In genomic region chr1:117336087-117336817, GRCh38 we compare ENCODE assay signal across 17 cellular contexts. TPM values are rescaled to one million over a fixed set of nuclear protein-coding genes. Genes with fewer than 3 reads are reported as not detected.
A peak's percentile ranks its signal among the peaks of the same experiment; 100 is the strongest.
DNase-seq lines count a peak whose midpoint lies in the region; ATAC-seq, FAIRE-seq and TF ChIP-seq lines count a peak whose summit lies in the region.
"Had no signal": no experiment of that assay in that cellular context is flagged by ENCODE, and none has a peak within 500 bp of the region (broad histone marks: within the 10 kb centered on the region; RNA-seq: fewer than 3 reads in every experiment).

No MANE protein-coding gene starts in this region.

- DNase-seq in left ventricle myocardium superior (peak; percentile 28), smooth muscle cell (lab: John Stamatoyannopoulos, UW; ENCODE audit: unreplicated experiment) (no peak), HTR-8/SVneo (ENCODE audit: insufficient read length, low spot score) (no peak)
- DNase-seq in activated CD4-positive, alpha-beta T cell treated with anti-CD3 and anti-CD28 coated beads for 1 hour, result no peak
- DNase-seq: activated CD4-positive, CD25-positive, alpha-beta regulatory T cell treated with anti-CD3 and anti-CD28 coated beads, Interleukin-2, amount 50 U/mL, for 72 hours; activated naive CD8-positive, alpha-beta T cell treated with anti-CD3 and anti-CD28 coated beads for 36 hours; body of pancreas; Calu3; mesendoderm; MM.1S; NCI-H1436 treated with DMSO at 0.1 percent for 48 hours; T-helper 9 cell; tibial artery had no signal

- ATAC-seq in left ventricle myocardium superior (peak; percentile 87), GM18498 (IDR thresholded peaks at IDR 0.05; ENCODE audit: unreplicated experiment) (no peak)
- ATAC-seq: body of pancreas had no signal

- no peak overlapping the region for H3K4me3 ChIP-seq in HEK293 (ENCODE audit: low read depth, low read length)
- H3K4me3 ChIP-seq in smooth muscle cell, result no peak overlapping the region
- H3K4me3 ChIP-seq: body of pancreas, tibial artery had no signal

- peaks cover 3% of the 10 kb centered on the region for H3F3A ChIP-seq in smooth muscle cell (ENCODE audit: low read depth)

- H3K9me3 ChIP-seq in HEK293 (ENCODE audit: control insufficient read depth, insufficient read depth, low read depth, low read length), result no peaks in the 10 kb centered on the region
- H3K9me3 ChIP-seq in smooth muscle cell (replicated peaks; ENCODE audit: low read depth), result no peaks in the 10 kb centered on the region
- H3K9me3 ChIP-seq: body of pancreas, tibial artery had no signal

- no peak for FAIRE-seq in HTR-8/SVneo (lab: Jason Lieb, UNC)
- FAIRE-seq: keratinocyte had no signal

- no peak overlapping the region for H2AFZ ChIP-seq in smooth muscle cell (ENCODE audit: low read depth)

- 31% methylated on average over 2 of the region's 2 CpGs for WGBS in smooth muscle cell (ENCODE audit: low lambda C conversion rate)

- no peaks in the 10 kb centered on the region for H3K79me2 ChIP-seq in smooth muscle cell (ENCODE audit: low read depth)

- H3K4me1 ChIP-seq in HEK293 (ENCODE audit: control insufficient read depth, insufficient read depth, low read length), result peaks cover 10% of the 10 kb centered on the region; the same call in 1 of the 2 replicates
- peaks cover 5% of the 10 kb centered on the region for H3K4me1 ChIP-seq in smooth muscle cell (ENCODE audit: low read depth)

- H3K36me3 ChIP-seq in HEK293 (ENCODE audit: control insufficient read depth in 2 of 2, insufficient read depth in 1 of 2, low read length in 2 of 2), result no peaks in the 10 kb centered on the region
- no peaks in the 10 kb centered on the region for H3K36me3 ChIP-seq in smooth muscle cell (ENCODE audit: low read depth)
- H3K36me3 ChIP-seq: tibial artery had no signal

- intact Hi-C loops in left ventricle myocardium superior (cut with micrococcal nuclease), result no loop called here

- POLR2A ChIA-PET in HEK293 (lab: Yijun Ruan, JAX), result no interaction called here

- no peak overlapping the region for H3K9ac ChIP-seq in smooth muscle cell (ENCODE audit: low read depth)

- no peaks in the 10 kb centered on the region for H4K20me1 ChIP-seq in smooth muscle cell (ENCODE audit: low read depth)

- no peak overlapping the region for H3K4me2 ChIP-seq in smooth muscle cell

- CTCF ChIA-PET in HEK293 (lab: Yijun Ruan, JAX), result interaction anchor here (1.2 kb wide), 1 partner anchor 199 kb away, joined by 3 read pairs; no protein-coding TSS in a partner anchor

- H3K27me3 ChIP-seq in smooth muscle cell (ENCODE audit: low read depth), result no peaks in the 10 kb centered on the region
- H3K27me3 ChIP-seq: body of pancreas, tibial artery had no signal

- TF ChIP-seq CTCF in HEK293 (tag by site-specific recombination; IDR thresholded peaks at IDR 0.05) (no peak), smooth muscle cell (IDR thresholded peaks at IDR 0.05; ENCODE audit: borderline replicate concordance, insufficient read depth, poor library complexity, severe bottlenecking) (no peak)

- no peak overlapping the region for H3K27ac ChIP-seq in HEK293 (ENCODE audit: extremely low read depth, low read depth, low read length)
- peak overlapping the region; percentile 20 for H3K27ac ChIP-seq in angular gyrus (ENCODE audit: low read depth, low read length)
- H3K27ac ChIP-seq in smooth muscle cell (ENCODE audit: low read depth), result peak overlapping the region; percentile 24
- H3K27ac ChIP-seq: body of pancreas, tibial artery had no signal

TF ChIP-seq in HEK293, 187 proteins besides CTCF, POLR2A, EP300 and RAD21:
- TF ChIP-seq FEZF1 (tag by site-specific recombination; IDR thresholded peaks at IDR 0.05) (peak; percentile 78), ZNF146 (tag by site-specific recombination; IDR thresholded peaks at IDR 0.05) (no peak), ZBTB17 (tag by site-specific recombination; IDR thresholded peaks at IDR 0.05) (0 out of 2 replicates have a peak, but pooled peaks have one; percentile 26), ZSCAN16 (tag by site-specific recombination; IDR thresholded peaks at IDR 0.05) (peak; percentile 53), ZNF843 (tag by site-specific recombination; IDR thresholded peaks at IDR 0.05) (0 out of 2 replicates have a peak, but pooled peaks have one; percentile 7), MYNN (tag by site-specific recombination; IDR thresholded peaks at IDR 0.05; ENCODE audit: borderline replicate concordance) (peak; percentile 85), TRIM28 (IDR thresholded peaks at IDR 0.05; ENCODE audit: borderline replicate concordance, low read length) (0 out of 2 replicates have a peak, but pooled peaks have one; percentile 29), MEIS1 (CRISPR knock-in tag; IDR thresholded peaks at IDR 0.05; ENCODE audit: borderline replicate concordance) (no peak)
- TF ChIP-seq, protein P1, sequence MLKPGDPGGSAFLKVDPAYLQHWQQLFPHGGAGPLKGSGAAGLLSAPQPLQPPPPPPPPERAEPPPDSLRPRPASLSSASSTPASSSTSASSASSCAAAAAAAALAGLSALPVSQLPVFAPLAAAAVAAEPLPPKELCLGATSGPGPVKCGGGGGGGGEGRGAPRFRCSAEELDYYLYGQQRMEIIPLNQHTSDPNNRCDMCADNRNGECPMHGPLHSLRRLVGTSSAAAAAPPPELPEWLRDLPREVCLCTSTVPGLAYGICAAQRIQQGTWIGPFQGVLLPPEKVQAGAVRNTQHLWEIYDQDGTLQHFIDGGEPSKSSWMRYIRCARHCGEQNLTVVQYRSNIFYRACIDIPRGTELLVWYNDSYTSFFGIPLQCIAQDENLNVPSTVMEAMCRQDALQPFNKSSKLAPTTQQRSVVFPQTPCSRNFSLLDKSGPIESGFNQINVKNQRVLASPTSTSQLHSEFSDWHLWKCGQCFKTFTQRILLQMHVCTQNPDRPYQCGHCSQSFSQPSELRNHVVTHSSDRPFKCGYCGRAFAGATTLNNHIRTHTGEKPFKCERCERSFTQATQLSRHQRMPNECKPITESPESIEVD (tag by site-specific recombination; IDR thresholded peaks at IDR 0.05), result 0 out of 2 replicates have a peak, but pooled peaks have one; percentile 6

RNA-seq across cellular contexts. Expression of gene MAN1A2, which starts 31.0 kb away (rescaled TPM):
- 24.0 TPM for total RNA-seq in left ventricle myocardium superior
- total RNA-seq in smooth muscle cell, result 41.3 and 48.8 TPM in 2 replicates
- polyA plus RNA-seq in smooth muscle cell, result 18.2 and 23.6 TPM in 2 replicates
